In the genomic region with DNA sequence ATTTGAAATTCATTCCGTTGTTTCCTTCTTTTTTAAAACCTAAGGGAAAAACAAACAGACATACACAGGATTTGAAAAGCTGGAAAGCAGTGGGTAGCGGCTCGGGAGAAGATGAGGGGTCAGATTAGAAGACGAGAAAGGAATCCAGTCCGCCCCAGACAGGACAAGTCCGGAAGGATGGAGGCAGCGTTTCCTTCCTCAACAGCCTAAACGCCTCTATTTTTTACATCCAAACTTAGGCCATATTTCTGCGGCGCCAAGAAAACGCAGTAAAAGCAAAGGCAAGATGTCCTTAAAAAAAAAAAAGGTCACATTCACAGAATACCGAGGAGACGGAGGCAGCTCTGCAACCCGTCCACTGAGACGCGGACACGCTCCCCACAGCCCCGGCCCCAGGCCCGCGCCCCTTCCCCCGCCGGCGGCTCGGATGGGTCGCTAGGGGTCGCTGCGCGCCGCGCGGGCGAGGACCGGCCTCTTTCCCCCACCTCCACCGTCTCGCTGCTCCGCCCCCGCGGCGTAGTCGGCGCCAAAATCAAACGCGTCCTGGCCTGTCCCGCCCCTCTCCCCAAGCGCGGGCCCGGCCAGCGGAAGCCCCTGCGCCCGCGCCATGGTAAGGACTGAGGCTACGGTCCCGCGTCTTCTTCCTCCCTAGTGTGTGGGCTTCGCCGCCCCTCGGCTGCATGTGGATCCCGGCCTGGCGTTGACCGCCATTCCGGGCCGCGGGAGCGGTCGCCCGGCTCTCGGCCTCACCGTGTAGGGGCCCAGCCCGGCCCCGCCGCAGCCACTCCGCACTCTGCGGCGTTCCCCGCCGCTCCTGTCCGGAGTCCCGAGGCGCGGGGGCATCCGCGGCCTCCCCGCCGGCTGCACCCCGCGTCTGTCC, we compare ENCODE assay signal across 8 cellular contexts. TPM values are rescaled to one million over a fixed set of nuclear protein-coding genes. Genes with fewer than 3 reads are reported as not detected.
DNase-seq lines count a peak whose midpoint lies in the region; ATAC-seq lines count a peak whose summit lies in the region.

A gene with protein sequence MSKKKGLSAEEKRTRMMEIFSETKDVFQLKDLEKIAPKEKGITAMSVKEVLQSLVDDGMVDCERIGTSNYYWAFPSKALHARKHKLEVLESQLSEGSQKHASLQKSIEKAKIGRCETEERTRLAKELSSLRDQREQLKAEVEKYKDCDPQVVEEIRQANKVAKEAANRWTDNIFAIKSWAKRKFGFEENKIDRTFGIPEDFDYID (plus strand): TSS at position 558 of the 880 bp plus-strand sequence. CDS start 50 bp downstream, at position 608.

- H3K9me3 Mint-ChIP-seq in activated CD4-positive, alpha-beta T cell treated with anti-CD3 and anti-CD28 coated beads for 36 hours (ENCODE audit: low read depth), result no peaks in the 10 kb centered on the region

- peak; percentile 74 for DNase-seq in GM19238 (ENCODE audit: insufficient read length, low spot score)
- peak; percentile 56 for DNase-seq in NCI-H510A treated with DMSO at 0.1 percent for 48 hours (lab: John Stamatoyannopoulos, UW)
- DNase-seq in activated CD4-positive, alpha-beta T cell treated with anti-CD3 and anti-CD28 coated beads for 36 hours, result peak; percentile 96
- peak; percentile 91 to 92 for DNase-seq in stimulated activated CD4-positive, alpha-beta T cell treated with anti-CD3 and anti-CD28 coated beads, Interleukin-1b, Interleukin-23, amount 100 ng/mL, for 4 hours (ENCODE audit: low read depth in 2 of 2)

- CTCF ChIA-PET in activated CD4-positive, alpha-beta T cell treated with anti-CD3 and anti-CD28 coated beads for 36 hours (lab: Charles Lee), result interaction anchor here (0.6 to 5.6 kb wide), 16 partner anchors 39 to 406 kb away, joined by 3 to 39 read pairs (median 4); a partner anchor contains a TSS

- H3K27me3 ChIP-seq in BLaER1 treated with 17β-estradiol and CSF1 and Interleukin-3, amounts not matched to agents 10 nM and 100 nM, result no peaks in the 10 kb centered on the region; a peak in 1 of 22 replicates
- H3K27me3 ChIP-seq in layer of hippocampus (ENCODE audit: control insufficient read depth, insufficient read depth, low read length), result no peaks in the 10 kb centered on the region

- peaks cover 36% of the 10 kb centered on the region for H3K4me1 Mint-ChIP-seq in activated CD4-positive, alpha-beta T cell treated with anti-CD3 and anti-CD28 coated beads for 36 hours

- H3K27ac ChIP-seq in BLaER1 treated with 17β-estradiol and CSF1 and Interleukin-3, amounts not matched to agents 10 nM and 100 nM, result peak within 1 kb of the TSS in 10 of 11 experiments; percentile 48 to 97 (median 96); a peak in 20 of 22 replicates
- H3K27ac ChIP-seq in cingulate gyrus (ENCODE audit: low read depth, low read length) (peak within 1 kb of the TSS; percentile 63), layer of hippocampus (ENCODE audit: low read depth, low read length) (peak within 1 kb of the TSS; percentile 46)

- ATAC-seq in HG03439 (IDR thresholded peaks at IDR 0.05; ENCODE audit: unreplicated experiment), result peak; percentile 90
- ATAC-seq in activated CD4-positive, alpha-beta T cell treated with anti-CD3 and anti-CD28 coated beads for 36 hours, result peak; percentile 93

- H3K9me3 ChIP-seq in BLaER1 treated with 17β-estradiol and CSF1 and Interleukin-3, amounts not matched to agents 10 nM and 100 nM (replicated peaks in 1 of 11), result 0 out of 22 replicates have a peak, but pooled peaks cover 0 to 5% (median 0%) of the 10 kb centered on the region in 11 experiments

- H3K36me3 Mint-ChIP-seq in activated CD4-positive, alpha-beta T cell treated with anti-CD3 and anti-CD28 coated beads for 36 hours (ENCODE audit: low read depth), result peaks cover 7% of the 10 kb centered on the region

- intact Hi-C loops in activated CD4-positive, alpha-beta T cell treated with anti-CD3 and anti-CD28 coated beads for 36 hours (cut with DNase I, micrococcal nuclease), result loop anchor here (1.0 to 5.0 kb wide), 10 partner anchors 89 to 408 kb away; a partner anchor contains a TSS

- POLR2A ChIA-PET in activated CD4-positive, alpha-beta T cell treated with anti-CD3 and anti-CD28 coated beads for 36 hours (lab: Charles Lee), result no interaction called here

- H3K4me1 ChIP-seq in BLaER1 treated with 17β-estradiol and CSF1 and Interleukin-3, amounts not matched to agents 10 nM and 100 nM, result peaks cover 60 to 84% (median 78%) of the 10 kb centered on the region in 10 experiments

- peak within 1 kb of the TSS; percentile 77 to 92 (median 87) for H3K4me2 ChIP-seq in BLaER1 treated with 17β-estradiol and CSF1 and Interleukin-3, amounts not matched to agents 10 nM and 100 nM

- H3K36me3 ChIP-seq in BLaER1 treated with 17β-estradiol and CSF1 and Interleukin-3, amounts not matched to agents 10 nM and 100 nM, result peaks cover 0 to 5% (median 0%) of the 10 kb centered on the region in 11 experiments; a peak in 3 of 22 replicates

- H4K20me1 ChIP-seq in BLaER1 treated with 17β-estradiol and CSF1 and Interleukin-3, amounts not matched to agents 10 nM and 100 nM, result no peaks in the 10 kb centered on the region

- peaks cover 7% of the 10 kb centered on the region for H3K27me3 Mint-ChIP-seq in activated CD4-positive, alpha-beta T cell treated with anti-CD3 and anti-CD28 coated beads for 36 hours

- peak within 1 kb of the TSS; percentile 69 to 98 (median 93) for H3K9ac ChIP-seq in BLaER1 treated with 17β-estradiol and CSF1 and Interleukin-3, amounts not matched to agents 10 nM and 100 nM

- peak within 1 kb of the TSS; percentile 71 to 93 (median 80) for H3K4me3 ChIP-seq in BLaER1 treated with 17β-estradiol and CSF1 and Interleukin-3, amounts not matched to agents 10 nM and 100 nM

- peak within 1 kb of the TSS; percentile 85 for H3K4me3 Mint-ChIP-seq in activated CD4-positive, alpha-beta T cell treated with anti-CD3 and anti-CD28 coated beads for 36 hours

- peak within 1 kb of the TSS; percentile 90 for H3K27ac Mint-ChIP-seq in activated CD4-positive, alpha-beta T cell treated with anti-CD3 and anti-CD28 coated beads for 36 hours

RNA-seq across cellular contexts. Expression of the gene that starts here (rescaled TPM):
- total RNA-seq in activated CD4-positive, alpha-beta T cell treated with anti-CD3 and anti-CD28 coated beads for 36 hours, result 10 to 100 TPM; 34.1 to 41.9 TPM

Comparison
In these comparisons a context has a peak if more than half of its experiments do, and no peak if none do; other contexts are left out.
1. Peak in every context shown above with its lines: DNase-seq, ATAC-seq, H3K4me3 ChIP-seq and H3K27ac ChIP-seq.